1 cellular context compared by ENCODE assay signal in genomic region chr1:6044481-6045109, GRCh38.
TF ChIP-seq lines count a peak whose summit lies in the region.

No MANE protein-coding gene starts in this region.

TF ChIP-seq in GM12891, 5 proteins besides CTCF, POLR2A, EP300 and RAD21:
- no peak for TF ChIP-seq PAX5 (IDR thresholded peaks at IDR 0.05; ENCODE audit: insufficient read depth, low read length, severe bottlenecking)
- TF ChIP-seq POU2F2 (IDR thresholded peaks at IDR 0.05; ENCODE audit: low read depth, low read length), result no peak
- TF ChIP-seq TAF1 (IDR thresholded peaks at IDR 0.05; ENCODE audit: low read depth, low read length), result no peak
- no peak for TF ChIP-seq SPI1 (IDR thresholded peaks at IDR 0.05; ENCODE audit: low read depth, low read length)
- no peak for TF ChIP-seq POLR2AphosphoS5 (IDR thresholded peaks at IDR 0.05; ENCODE audit: low read depth, low read length)
TF ChIP-seq in GM12891: peak in this region for 0.
